Comparison of ENCODE assay signal across 12 cellular contexts in genomic region chr11:14029415-14029814, GRCh38.
DNase-seq lines count a peak whose midpoint lies in the region; ATAC-seq and TF ChIP-seq lines count a peak whose summit lies in the region.
"Had no signal": no experiment of that assay in that cellular context is flagged by ENCODE, and none has a peak within 500 bp of the region (broad histone marks: within the 10 kb centered on the region; RNA-seq: fewer than 3 reads in every experiment).

No MANE protein-coding gene starts in this region.

- H3K4me3 Mint-ChIP-seq in MCF 10A (ENCODE audit: unreplicated experiment) = no peak overlapping the region
- H3K4me3 Mint-ChIP-seq: T-helper 2 cell treated with Interferon-gamma antibody and Interleukin-4, amounts not matched to agents 5 μg/mL and 100 μg/mL, for 36 hours had no signal

- TF ChIP-seq POLR2A in breast epithelium (IDR thresholded peaks at IDR 0.05) = no peak
- no peak for TF ChIP-seq POLR2A in Peyer's patch (IDR thresholded peaks at IDR 0.05)

- H3K4me1 ChIP-seq in breast epithelium (peaks cover 0 to 10% of the 10 kb centered on the region in 2 donors), duodenal mucosa (ENCODE audit: control insufficient read depth in 1 of 2, insufficient read depth in 2 of 2, low read length in 2 of 2) (peaks cover 26 to 41% of the 10 kb centered on the region in 2 donors), mucosa of rectum (ENCODE audit: control insufficient read depth in 2 of 2, insufficient read depth in 2 of 2, low read length in 2 of 2) (peaks cover 14 to 26% of the 10 kb centered on the region in 2 donors), Peyer's patch (peaks cover 0 to 30% (median 0%) of the 10 kb centered on the region in 4 donors)

- CTCF ChIA-PET in MCF 10A (lab: Yijun Ruan, JAX) = interaction anchor here (1.0 kb wide), 2 partner anchors 14 to 253 kb away, joined by 3 to 4 read pairs; no protein-coding TSS in a partner anchor

- peak overlapping the region; percentile 68 to 70 for H3K27ac ChIP-seq in breast epithelium
- H3K27ac ChIP-seq in duodenal mucosa (ENCODE audit: low read depth, low read length) = peak overlapping the region; percentile 5
- H3K27ac ChIP-seq in mucosa of rectum (ENCODE audit: low read depth in 2 of 2, low read length in 2 of 2) = peak overlapping the region; percentile 53 to 62
- peak overlapping the region in 2 of 4 donors; percentile 50 to 64 for H3K27ac ChIP-seq in Peyer's patch

- H3K36me3 Mint-ChIP-seq in MCF 10A (ENCODE audit: insufficient read depth, unreplicated experiment) = no peaks in the 10 kb centered on the region
- H3K36me3 Mint-ChIP-seq: activated naive CD4-positive, alpha-beta T cell treated with anti-CD3 and anti-CD28 coated beads, Interleukin-2, amount 50 U/mL, for 72 hours had no signal

- TF ChIP-seq CTCF in breast epithelium (IDR thresholded peaks at IDR 0.05) (no peak), MCF 10A (IDR thresholded peaks at IDR 0.05; ENCODE audit: unreplicated experiment) (no peak), Peyer's patch (IDR thresholded peaks at IDR 0.05) (no peak)

- no peak overlapping the region for H3K9ac ChIP-seq in duodenal mucosa (ENCODE audit: low read depth in 1 of 2, low read length in 2 of 2)
- no peak overlapping the region for H3K9ac ChIP-seq in mucosa of rectum (ENCODE audit: low read depth in 1 of 2, low read length in 2 of 2)

- H3K9me3 Mint-ChIP-seq in MCF 10A (ENCODE audit: unreplicated experiment) = no peaks in the 10 kb centered on the region
- H3K9me3 Mint-ChIP-seq: activated naive CD4-positive, alpha-beta T cell treated with anti-CD3 and anti-CD28 coated beads, Interleukin-2, amount 50 U/mL, for 72 hours; T-helper 2 cell treated with Interferon-gamma antibody and Interleukin-4, amounts not matched to agents 5 μg/mL and 100 μg/mL, for 36 hours had no signal

- no peaks in the 10 kb centered on the region for H3K36me3 ChIP-seq in breast epithelium
- no peaks in the 10 kb centered on the region for H3K36me3 ChIP-seq in duodenal mucosa (ENCODE audit: control insufficient read depth in 1 of 2, insufficient read depth in 2 of 2, low read length in 2 of 2)
- H3K36me3 ChIP-seq in mucosa of rectum (ENCODE audit: control insufficient read depth in 2 of 2, insufficient read depth in 2 of 2, low read length in 2 of 2) = no peaks in the 10 kb centered on the region
- H3K36me3 ChIP-seq in Peyer's patch = no peaks in the 10 kb centered on the region

- no peak for DNase-seq in breast epithelium (ENCODE audit: low spot score in 2 of 2)
- DNase-seq in MCF 10A (ENCODE audit: unreplicated experiment) = no peak
- DNase-seq in SIG-M5 (lab: John Stamatoyannopoulos, UW) = no peak
- no peak for DNase-seq in Peyer's patch
- DNase-seq in GF-D8 (lab: John Stamatoyannopoulos, UW) = no peak

- ATAC-seq in HG02885 (IDR thresholded peaks at IDR 0.05; ENCODE audit: poor library complexity, unreplicated experiment) = no peak
- ATAC-seq: activated naive CD4-positive, alpha-beta T cell treated with anti-CD3 and anti-CD28 coated beads, Interleukin-2, amount 50 U/mL, for 72 hours had no signal

- no peaks in the 10 kb centered on the region for H3K9me3 ChIP-seq in breast epithelium
- no peaks in the 10 kb centered on the region for H3K9me3 ChIP-seq in duodenal mucosa (ENCODE audit: control insufficient read depth in 1 of 2, low read length in 2 of 2)
- no peaks in the 10 kb centered on the region for H3K9me3 ChIP-seq in mucosa of rectum (ENCODE audit: control insufficient read depth in 2 of 2, low read length in 2 of 2)
- no peaks in the 10 kb centered on the region for H3K9me3 ChIP-seq in Peyer's patch
- H3K9me3 ChIP-seq: Caco-2 had no signal

- no TSS peak for BruUV-seq in MCF 10A (replicated peaks; lab: Mats Ljungman, UMichigan)

- POLR2A ChIA-PET in MCF 10A (lab: Yijun Ruan, JAX) = interaction anchor here (0.6 kb wide), 1 partner anchor 145 kb away, joined by 3 read pairs; no protein-coding TSS in a partner anchor

- H3K27me3 ChIP-seq in breast epithelium (no peaks in the 10 kb centered on the region), duodenal mucosa (ENCODE audit: control insufficient read depth in 1 of 2, insufficient read depth in 2 of 2, low read length in 2 of 2) (no peaks in the 10 kb centered on the region), mucosa of rectum (ENCODE audit: control insufficient read depth in 2 of 2, insufficient read depth in 2 of 2, low read length in 2 of 2) (no peaks in the 10 kb centered on the region), Peyer's patch (no peaks in the 10 kb centered on the region)

- no peak overlapping the region for H3K4me3 ChIP-seq in breast epithelium
- peak overlapping the region in 1 of 2 donors; percentile 28 for H3K4me3 ChIP-seq in duodenal mucosa (ENCODE audit: low read depth in 1 of 2, low read length in 2 of 2)
- no peak overlapping the region for H3K4me3 ChIP-seq in mucosa of rectum (ENCODE audit: low read length in 2 of 2)
- H3K4me3 ChIP-seq in Peyer's patch = no peak overlapping the region

- peaks cover 18% of the 10 kb centered on the region for H3K4me1 Mint-ChIP-seq in MCF 10A (ENCODE audit: insufficient read depth, unreplicated experiment)

- H3K27me3 Mint-ChIP-seq in MCF 10A (ENCODE audit: insufficient read depth, unreplicated experiment) = peaks cover 12% of the 10 kb centered on the region

- no peak overlapping the region for H3K27ac Mint-ChIP-seq in MCF 10A (ENCODE audit: low read depth, unreplicated experiment)
- H3K27ac Mint-ChIP-seq: activated naive CD4-positive, alpha-beta T cell treated with anti-CD3 and anti-CD28 coated beads, Interleukin-2, amount 50 U/mL, for 72 hours; progenitor cell of endocrine pancreas; T-helper 2 cell treated with Interferon-gamma antibody and Interleukin-4, amounts not matched to agents 5 μg/mL and 100 μg/mL, for 36 hours had no signal

- intact Hi-C loops in breast epithelium (cut with DNase I; ENCODE audit: low total_unique reads) (loop anchor here (10.0 kb wide), 1 partner anchor 275 kb away; no protein-coding TSS in a partner anchor), MCF 10A (cut with micrococcal nuclease) (no loop called here)
